28 cellular contexts compared by ENCODE assay signal in the genomic region with DNA sequence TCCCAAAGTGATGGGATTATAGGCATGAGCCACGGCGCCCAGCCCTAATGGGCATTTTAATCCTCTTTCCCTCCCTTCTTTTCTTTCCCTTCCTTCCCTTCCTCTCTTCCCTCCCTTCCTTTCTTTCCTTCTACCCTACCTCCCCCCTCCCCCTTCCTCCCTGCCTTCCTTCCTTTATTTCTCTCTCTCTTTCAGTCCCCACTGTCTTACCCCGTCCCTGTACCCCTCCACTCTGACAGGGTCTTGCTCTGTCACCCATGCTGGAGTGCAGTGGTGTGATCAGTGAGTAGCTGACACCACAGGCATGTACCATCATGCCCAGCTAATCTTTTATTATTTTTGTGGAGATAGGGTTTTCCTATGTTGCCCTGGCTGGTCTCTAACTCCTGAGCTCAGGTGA. TPM values are rescaled to one million over a fixed set of nuclear protein-coding genes. Genes with fewer than 3 reads are reported as not detected.
A peak's percentile ranks its signal among the peaks of the same experiment; 100 is the strongest.
DNase-seq lines count a peak whose midpoint lies in the region; ATAC-seq and TF ChIP-seq lines count a peak whose summit lies in the region.
"Had no signal": no experiment of that assay in that cellular context is flagged by ENCODE, and none has a peak within 500 bp of the region (broad histone marks: within the 10 kb centered on the region; RNA-seq: fewer than 3 reads in every experiment).

No MANE protein-coding gene starts in this region.

- no peak overlapping the region for H3K4ac ChIP-seq in H9 (ENCODE audit: low read depth, low read length)

- no peak overlapping the region for H2BK120ac ChIP-seq in H9 (ENCODE audit: low read depth, low read length, poor library complexity, severe bottlenecking)

- no peaks in the 10 kb centered on the region for H3K27me3 Mint-ChIP-seq in H9 (ENCODE audit: low read depth)
- no peaks in the 10 kb centered on the region for H3K27me3 Mint-ChIP-seq in activated T-helper 17 cell treated with anti-CD3 and anti-CD28 coated beads, Interleukin-2, amount 50 U/mL, for 72 hours
- no peaks in the 10 kb centered on the region for H3K27me3 Mint-ChIP-seq in neural crest cell (ENCODE audit: low read depth)
- H3K27me3 Mint-ChIP-seq: activated CD4-positive, alpha-beta memory T cell treated with anti-CD3 and anti-CD28 coated beads for 36 hours; activated naive CD8-positive, alpha-beta T cell treated with anti-CD3 and anti-CD28 coated beads for 36 hours; T-cell had no signal

- peaks cover 15% of the 10 kb centered on the region; the same call in 1 of the 2 replicates for H3K79me2 ChIP-seq in H9 (ENCODE audit: insufficient read depth, low read length)

- WGBS in H9 (ENCODE audit: extremely low coverage, insufficient read length, low lambda C conversion rate), result no CpG with 5 or more reads among the region's 3 CpGs

- H3K4me3 Mint-ChIP-seq in H9 (no peak overlapping the region), neural crest cell (no peak overlapping the region)
- no peak overlapping the region for H3K4me3 Mint-ChIP-seq in activated T-helper 17 cell treated with anti-CD3 and anti-CD28 coated beads, Interleukin-2, amount 50 U/mL, for 72 hours
- H3K4me3 Mint-ChIP-seq: activated CD4-positive, alpha-beta memory T cell treated with anti-CD3 and anti-CD28 coated beads for 36 hours; activated naive CD8-positive, alpha-beta T cell treated with anti-CD3 and anti-CD28 coated beads for 36 hours; CD14-positive monocyte had no signal

- no peaks in the 10 kb centered on the region for H3K23me2 ChIP-seq in H9 (ENCODE audit: insufficient read length, low read depth, low read length, poor library complexity, severe bottlenecking)

- no peak for ATAC-seq in activated T-helper 17 cell treated with anti-CD3 and anti-CD28 coated beads, Interleukin-2, amount 50 U/mL, for 72 hours (replicated peaks)
- ATAC-seq in Right ventricle myocardium superior (ENCODE audit: poor library complexity), result no peak
- ATAC-seq: activated CD4-positive, CD25-positive, alpha-beta regulatory T cell treated with anti-CD3 and anti-CD28 coated beads, Interleukin-2, amount 50 U/mL, for 24 hours; left lobe of liver; T-cell had no signal

- no peak overlapping the region for H3K9ac ChIP-seq in BLaER1 treated with 17β-estradiol and CSF1 and Interleukin-3, amounts not matched to agents 10 nM and 100 nM
- no peak overlapping the region for H3K9ac ChIP-seq in H9 (ENCODE audit: extremely low read depth, insufficient read length, low read length)

- H3K9me3 ChIP-seq in BLaER1 treated with 17β-estradiol and CSF1 and Interleukin-3, amounts not matched to agents 10 nM and 100 nM (replicated peaks in 1 of 11), result peaks cover 0 to 15% (median 4%) of the 10 kb centered on the region in 11 experiments; a peak in 7 of 22 replicates
- H3K9me3 ChIP-seq in H9 (ENCODE audit: control insufficient read depth, low read depth, low read length), result no peaks in the 10 kb centered on the region
- H3K9me3 ChIP-seq in MG63, result no peaks in the 10 kb centered on the region
- H3K9me3 ChIP-seq: Peyer's patch, SJSA1 had no signal

- H2AFZ ChIP-seq in H9 (ENCODE audit: low read length), result no peak overlapping the region

- no peak overlapping the region for H4K8ac ChIP-seq in H9 (replicated peaks; ENCODE audit: insufficient read length, low read depth, low read length)

- TF ChIP-seq CTCF in H9 (conservative IDR thresholded peaks at IDR 0.05) (no peak), neural crest cell (conservative IDR thresholded peaks at IDR 0.05) (no peak)

- intact Hi-C loops in Right ventricle myocardium superior (cut with DNase I), result no loop called here

- no peak overlapping the region for H2BK12ac ChIP-seq in H9 (ENCODE audit: insufficient read length, low read depth, low read length)

- H4K5ac ChIP-seq in H9 (ENCODE audit: insufficient read length, low read depth, low read length), result no peak overlapping the region

- H3K4me1 ChIP-seq in BLaER1 treated with 17β-estradiol and CSF1 and Interleukin-3, amounts not matched to agents 10 nM and 100 nM, result peaks cover 13 to 31% (median 18%) of the 10 kb centered on the region in 10 experiments
- no peaks in the 10 kb centered on the region for H3K4me1 ChIP-seq in H9 (ENCODE audit: insufficient read depth, low read length)

- H3K56ac ChIP-seq in H9 (ENCODE audit: insufficient read length, low read depth, low read length), result no peak overlapping the region

- no peaks in the 10 kb centered on the region for H3K9me3 Mint-ChIP-seq in H9
- no peaks in the 10 kb centered on the region for H3K9me3 Mint-ChIP-seq in activated T-helper 17 cell treated with anti-CD3 and anti-CD28 coated beads, Interleukin-2, amount 50 U/mL, for 72 hours
- no peaks in the 10 kb centered on the region for H3K9me3 Mint-ChIP-seq in neural crest cell
- H3K9me3 Mint-ChIP-seq: activated CD4-positive, alpha-beta memory T cell treated with anti-CD3 and anti-CD28 coated beads for 36 hours; activated naive CD8-positive, alpha-beta T cell treated with anti-CD3 and anti-CD28 coated beads for 36 hours; activated T-helper 2 cell treated with anti-CD3 and anti-CD28 coated beads, Interferon-gamma antibody, Interleukin-2, Interleukin-4, amounts not matched to agents 10 μg/mL and 5 μg/mL and 100 μg/mL, durations not matched to agents 14 hours and 24 hours and 36 hours; CD14-positive monocyte; T-cell had no signal

- H3K79me1 ChIP-seq in H9 (ENCODE audit: insufficient read depth, low read depth, low read length, poor library complexity, severe bottlenecking), result peaks cover 3% of the 10 kb centered on the region

- peaks cover 3 to 22% (median 11%) of the 10 kb centered on the region in 3 experiments; a peak in 6 of 7 replicates for H3K36me3 Mint-ChIP-seq in H9 (ENCODE audit: insufficient read depth in 1 of 3, low read depth in 3 of 3)
- peaks cover 36% of the 10 kb centered on the region for H3K36me3 Mint-ChIP-seq in activated T-helper 17 cell treated with anti-CD3 and anti-CD28 coated beads, Interleukin-2, amount 50 U/mL, for 72 hours (ENCODE audit: low read depth)
- H3K36me3 Mint-ChIP-seq in neural crest cell (ENCODE audit: low read depth), result peaks cover 2% of the 10 kb centered on the region

- H3K18ac ChIP-seq in H9 (ENCODE audit: insufficient read length, low read depth, low read length), result peak overlapping the region; percentile 68

- no peak overlapping the region for H3K4me3 ChIP-seq in BLaER1 treated with 17β-estradiol and CSF1 and Interleukin-3, amounts not matched to agents 10 nM and 100 nM
- H3K4me3 ChIP-seq in MG63, result no peak overlapping the region
- H3K4me3 ChIP-seq: Peyer's patch, SJSA1, skin epidermis had no signal

- no peak overlapping the region for H3K23ac ChIP-seq in H9 (ENCODE audit: insufficient read length, low read depth, low read length)

- no peak overlapping the region for H3T11ph ChIP-seq in H9 (ENCODE audit: low read length)

- H4K20me1 ChIP-seq in BLaER1 treated with 17β-estradiol and CSF1 and Interleukin-3, amounts not matched to agents 10 nM and 100 nM, result peaks cover 90 to 100% (median 99%) of the 10 kb centered on the region in 11 experiments
- H4K20me1 ChIP-seq in H9 (ENCODE audit: control insufficient read depth, insufficient read depth, insufficient read length), result no peaks in the 10 kb centered on the region

- H4K91ac ChIP-seq in H9 (ENCODE audit: insufficient read length, low read depth, low read length), result no peak overlapping the region

- no peaks in the 10 kb centered on the region for H3K27me3 ChIP-seq in BLaER1 treated with 17β-estradiol and CSF1 and Interleukin-3, amounts not matched to agents 10 nM and 100 nM
- no peaks in the 10 kb centered on the region for H3K27me3 ChIP-seq in H9 (ENCODE audit: insufficient read depth, low read length)
- no peaks in the 10 kb centered on the region for H3K27me3 ChIP-seq in MG63
- H3K27me3 ChIP-seq: Peyer's patch, SJSA1 had no signal

- H3K14ac ChIP-seq in H9 (ENCODE audit: insufficient read depth, low read length), result no peak overlapping the region

- H2AK5ac ChIP-seq in H9 (ENCODE audit: insufficient read length, low read length), result no peak overlapping the region

- H3K4me1 Mint-ChIP-seq in H9 (peaks cover 20 to 30% of the 10 kb centered on the region in 2 experiments), neural crest cell (peaks cover 20% of the 10 kb centered on the region)
- peaks cover 28% of the 10 kb centered on the region for H3K4me1 Mint-ChIP-seq in activated T-helper 17 cell treated with anti-CD3 and anti-CD28 coated beads, Interleukin-2, amount 50 U/mL, for 72 hours

- H2BK20ac ChIP-seq in H9 (ENCODE audit: low read depth, low read length, poor library complexity, severe bottlenecking), result no peak overlapping the region

- DNase-seq in H9 (no peak), neural crest cell (ENCODE audit: low read depth, low spot score) (no peak), COLO668 (lab: John Stamatoyannopoulos, UW; ENCODE audit: unreplicated experiment) (no peak), MG63 (no peak), Right ventricle myocardium superior (no peak)
- no peak for DNase-seq in activated CD4-positive, alpha-beta T cell treated with anti-CD3 and anti-CD28 coated beads for 1 hour
- DNase-seq: activated CD4-positive, alpha-beta memory T cell treated with anti-CD3 and anti-CD28 coated beads for 36 hours; activated CD8-positive, alpha-beta memory T cell treated with anti-CD3 and anti-CD28 coated beads, Interleukin-2, amount 50 U/mL, for 4 hours; activated naive CD8-positive, alpha-beta T cell treated with anti-CD3 and anti-CD28 coated beads for 36 hours; aorta; caudate nucleus; EL; GOT3; hippocampal formation; NCI-H2081; NCI-H2227 treated with DMSO at 0.1 percent for 48 hours; NCI-H69; Peyer's patch; T-cell; trophoblast cell had no signal

- H3K27ac ChIP-seq in BLaER1 treated with 17β-estradiol and CSF1 and Interleukin-3, amounts not matched to agents 10 nM and 100 nM, result peak overlapping the region in 2 of 11 experiments; percentile 1 to 27; a peak in 2 of 22 replicates
- no peak overlapping the region for H3K27ac ChIP-seq in H9 (ENCODE audit: insufficient read length, low read depth, low read length)
- H3K27ac ChIP-seq: Peyer's patch, SJSA1, skin epidermis had no signal

- H3K36me3 ChIP-seq in BLaER1 treated with 17β-estradiol and CSF1 and Interleukin-3, amounts not matched to agents 10 nM and 100 nM, result peaks cover 59 to 87% (median 72%) of the 10 kb centered on the region in 11 experiments
- H3K36me3 ChIP-seq in MG63, result peaks cover 38% of the 10 kb centered on the region

- H2BK5ac ChIP-seq in H9 (ENCODE audit: insufficient read length, low read length), result no peak overlapping the region

- H2BK15ac ChIP-seq in H9 (ENCODE audit: low read depth, low read length), result no peak overlapping the region

- H3K27ac Mint-ChIP-seq in H9 (no peak overlapping the region), neural crest cell (ENCODE audit: unreplicated experiment) (peak overlapping the region; percentile 6)
- peak overlapping the region; percentile 49 for H3K27ac Mint-ChIP-seq in activated T-helper 17 cell treated with anti-CD3 and anti-CD28 coated beads, Interleukin-2, amount 50 U/mL, for 72 hours
- H3K27ac Mint-ChIP-seq: activated CD4-positive, alpha-beta memory T cell treated with anti-CD3 and anti-CD28 coated beads for 36 hours; activated naive CD8-positive, alpha-beta T cell treated with anti-CD3 and anti-CD28 coated beads for 36 hours; activated T-helper 2 cell treated with anti-CD3 and anti-CD28 coated beads, Interferon-gamma antibody, Interleukin-2, Interleukin-4, amounts not matched to agents 10 μg/mL and 5 μg/mL and 100 μg/mL, durations not matched to agents 14 hours and 24 hours and 36 hours had no signal

- H3K4me2 ChIP-seq in BLaER1 treated with 17β-estradiol and CSF1 and Interleukin-3, amounts not matched to agents 10 nM and 100 nM, result peak overlapping the region; percentile 19 to 48 (median 33); a peak in 16 of 22 replicates
- no peak overlapping the region for H3K4me2 ChIP-seq in H9 (ENCODE audit: insufficient read depth, insufficient read length, low read length)

RNA-seq across cellular contexts. Expression of a gene that starts 24.2 kb away (rescaled TPM):
- total RNA-seq in H9 (2021) (39.8 and 42.1 TPM in 2 replicates), neural crest cell (53.0 and 54.4 TPM in 2 replicates), Right ventricle myocardium superior (16.9 TPM)
- 10 to 100 TPM; 25.5 to 29.6 TPM for total RNA-seq in activated T-helper 17 cell treated with anti-CD3 and anti-CD28 coated beads, Interleukin-2, amount 50 U/mL, for 72 hours
- total RNA-seq in MG63 (2014; rRNA removed; shearing (Covaris generic); ENCODE audit: low replicate concordance), result 4.3 and 6.8 TPM in 2 replicates

Comparison
In these comparisons a context has a peak if more than half of its experiments do, and no peak if none do; other contexts are left out.
1. H3K27ac Mint-ChIP-seq: peak in activated T-helper 17 cell treated with anti-CD3 and anti-CD28 coated beads, Interleukin-2, amount 50 U/mL, for 72 hours (single experiment) and neural crest cell (single experiment); none in H9 (0 of 3).